Comparison of ENCODE assay signal across 13 cellular contexts in the genomic region with DNA sequence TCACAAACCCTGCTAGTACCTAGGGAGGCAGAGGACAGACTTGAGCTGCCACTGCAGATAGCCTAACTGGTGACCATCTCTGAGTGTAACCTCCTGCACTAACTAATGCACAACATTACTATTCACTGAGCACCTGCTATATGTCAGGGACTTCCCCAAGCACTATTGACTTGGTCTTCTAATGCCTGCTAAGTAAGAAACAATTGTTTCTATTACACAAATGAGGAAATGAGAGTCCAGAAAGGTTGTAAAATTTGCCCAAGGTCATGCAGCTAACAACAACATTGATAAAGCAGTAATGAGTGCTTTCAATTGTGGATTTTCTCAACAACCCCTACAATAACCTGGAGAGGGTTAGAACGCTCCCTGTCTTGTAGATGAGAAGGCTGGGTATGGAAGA.
DNase-seq lines count a peak whose midpoint lies in the region; ATAC-seq and TF ChIP-seq lines count a peak whose summit lies in the region.
"Had no signal": no experiment of that assay in that cellular context is flagged by ENCODE, and none has a peak within 500 bp of the region (broad histone marks: within the 10 kb centered on the region; RNA-seq: fewer than 3 reads in every experiment).

No MANE protein-coding gene starts in this region.

- no peak overlapping the region for H3K9ac ChIP-seq in colonic mucosa (ENCODE audit: low read depth in 2 of 2, low read length in 2 of 2)

- H3K27ac ChIP-seq in right atrium auricular region (no peak overlapping the region), left ventricle myocardium inferior (replicated peaks) (no peak overlapping the region), colonic mucosa (no peak overlapping the region)
- H3K27ac ChIP-seq: brain microvascular endothelial cell, stomach had no signal

- H3K9me3 ChIP-seq in right atrium auricular region (no peaks in the 10 kb centered on the region), left ventricle myocardium inferior (replicated peaks) (no peaks in the 10 kb centered on the region), HAP-1 (no peaks in the 10 kb centered on the region), colonic mucosa (no peaks in the 10 kb centered on the region)
- H3K9me3 ChIP-seq: stomach had no signal

- H3K27me3 ChIP-seq in right atrium auricular region (no peaks in the 10 kb centered on the region), left ventricle myocardium inferior (ENCODE audit: low read depth) (no peaks in the 10 kb centered on the region), HAP-1 (ENCODE audit: low read depth) (no peaks in the 10 kb centered on the region), colonic mucosa (no peaks in the 10 kb centered on the region)
- H3K27me3 ChIP-seq: brain microvascular endothelial cell, stomach had no signal

- DNase-seq in right atrium auricular region (ENCODE audit: low spot score), result no peak
- no peak for DNase-seq in left ventricle myocardium inferior
- DNase-seq in HAP-1 (ENCODE audit: low spot score in 2 of 2), result no peak
- no peak for DNase-seq in colonic mucosa
- DNase-seq: activated CD4-positive, CD25-positive, alpha-beta regulatory T cell; brain microvascular endothelial cell; mammary epithelial cell; NCI-H446; stomach had no signal

- no peaks in the 10 kb centered on the region for H3K36me3 ChIP-seq in right atrium auricular region
- H3K36me3 ChIP-seq in left ventricle myocardium inferior, result no peaks in the 10 kb centered on the region
- no peaks in the 10 kb centered on the region for H3K36me3 ChIP-seq in HAP-1 (replicated peaks)
- no peaks in the 10 kb centered on the region for H3K36me3 ChIP-seq in colonic mucosa
- H3K36me3 ChIP-seq: brain microvascular endothelial cell, stomach had no signal

- H3K4me3 ChIP-seq in right atrium auricular region, result no peak overlapping the region
- no peak overlapping the region for H3K4me3 ChIP-seq in left ventricle myocardium inferior
- H3K4me3 ChIP-seq in HAP-1, result no peak overlapping the region
- H3K4me3 ChIP-seq in colonic mucosa, result no peak overlapping the region
- H3K4me3 ChIP-seq: stomach had no signal

- in situ Hi-C loops in HAP-1 (cut with MboI; ENCODE audit: low sequenced_read_pairs), result no loop called here

- peak; percentile 86 for ATAC-seq in GM18505 (IDR thresholded peaks at IDR 0.05; ENCODE audit: unreplicated experiment)
- peak; percentile 98 for ATAC-seq in GM21367 (IDR thresholded peaks at IDR 0.05; ENCODE audit: unreplicated experiment)
- peak; percentile 80 for ATAC-seq in HG02943 (IDR thresholded peaks at IDR 0.05; ENCODE audit: low read depth, unreplicated experiment)
- peak; percentile 68 for ATAC-seq in HG03571 (IDR thresholded peaks at IDR 0.05; ENCODE audit: unreplicated experiment)

- no peak for TF ChIP-seq POLR2A in GM18505 (IDR thresholded peaks at IDR 0.05; ENCODE audit: borderline replicate concordance, extremely low read depth, insufficient read depth, insufficient read length)

- TF ChIP-seq CTCF in right atrium auricular region (IDR thresholded peaks at IDR 0.05), result no peak
- no peak for TF ChIP-seq CTCF in left ventricle myocardium inferior (IDR thresholded peaks at IDR 0.05; ENCODE audit: borderline replicate concordance)
- TF ChIP-seq CTCF in colonic mucosa (IDR thresholded peaks at IDR 0.05), result no peak

- H3K4me1 ChIP-seq in right atrium auricular region (no peaks in the 10 kb centered on the region), left ventricle myocardium inferior (peaks cover 6% of the 10 kb centered on the region), HAP-1 (peaks cover 3% of the 10 kb centered on the region; the same call in 1 of the 2 replicates), colonic mucosa (no peaks in the 10 kb centered on the region)
- H3K4me1 ChIP-seq: stomach had no signal

- intact Hi-C loops in left ventricle myocardium inferior (cut with micrococcal nuclease) (no loop called here), colonic mucosa (cut with DNase I) (no loop called here)
